1 cellular context compared by ENCODE assay signal in genomic region chr1:58572691-58573090, GRCh38.
A peak's percentile ranks its signal among the peaks of the same experiment; 100 is the strongest.
TF ChIP-seq lines count a peak whose summit lies in the region.

No MANE protein-coding gene starts in this region.

TF ChIP-seq in GM12878, 131 proteins besides CTCF, POLR2A, EP300 and RAD21 (continued from another document):
- TF ChIP-seq FOS (IDR thresholded peaks at IDR 0.05; ENCODE audit: borderline replicate concordance, extremely low read depth, insufficient read length) (no peak), MTA3 (IDR thresholded peaks at IDR 0.05; ENCODE audit: borderline replicate concordance, low read length) (no peak), EZH2 (IDR thresholded peaks at IDR 0.05; ENCODE audit: borderline replicate concordance, control insufficient read depth, low read depth, low read length) (no peak), RUNX3 (IDR thresholded peaks at IDR 0.05; ENCODE audit: low read length) (peak; percentile 28), TCF12 (IDR thresholded peaks at IDR 0.05; ENCODE audit: low read depth, low read length) (0 out of 2 replicates have a peak, but pooled peaks have one; percentile 10), KLF5 (IDR thresholded peaks at IDR 0.05; ENCODE audit: partially characterized antibody) (no peak), ZNF622 (IDR thresholded peaks at IDR 0.05) (no peak), ELK1 (IDR thresholded peaks at IDR 0.05; ENCODE audit: low read depth, low read length) (no peak), PRDM15 (CRISPR knock-in tag; IDR thresholded peaks at IDR 0.05) (no peak), CEBPZ (IDR thresholded peaks at IDR 0.05; ENCODE audit: low read depth, low read length) (no peak), ZBTB40 (IDR thresholded peaks at IDR 0.05; ENCODE audit: borderline replicate concordance) (no peak)
